Comparison of ENCODE assay signal across 10 cellular contexts in genomic region chr19:589693-590395, GRCh38. TPM values are rescaled to one million over a fixed set of nuclear protein-coding genes. Genes with fewer than 3 reads are reported as not detected.
DNase-seq lines count a peak whose midpoint lies in the region; ATAC-seq and TF ChIP-seq lines count a peak whose summit lies in the region.
"Had no signal": no experiment of that assay in that cellular context is flagged by ENCODE, and none has a peak within 500 bp of the region (broad histone marks: within the 10 kb centered on the region; RNA-seq: fewer than 3 reads in every experiment).

Gene HCN2 (plus strand): TSS chr19:589881. CDS start chr19:589946, 65 bp downstream.

- no peaks in the 10 kb centered on the region for H3K36me3 Mint-ChIP-seq in naive B cell
- H3K36me3 Mint-ChIP-seq in Calu3 (ENCODE audit: insufficient read depth, unreplicated experiment), result peaks cover 18% of the 10 kb centered on the region

- H3K27me3 ChIP-seq in AG04450 (ENCODE audit: control insufficient read depth, insufficient read depth, low read length), result peaks cover 19% of the 10 kb centered on the region
- H3K27me3 ChIP-seq in breast epithelium, result peaks cover 17 to 64% of the 10 kb centered on the region in 2 donors

- peaks cover 4 to 59% (median 13%) of the 10 kb centered on the region in 3 donors for H3K27me3 Mint-ChIP-seq in naive B cell
- peaks cover 41% of the 10 kb centered on the region for H3K27me3 Mint-ChIP-seq in Calu3 (ENCODE audit: unreplicated experiment)

- peak within 1 kb of the TSS in 7 of 8 donors; percentile 55 to 81 (median 64) for H3K4me3 Mint-ChIP-seq in naive B cell
- H3K4me3 Mint-ChIP-seq in Calu3 (ENCODE audit: low read depth, unreplicated experiment), result no peak within 1 kb of the TSS

- no peak for TF ChIP-seq POLR2A in breast epithelium (IDR thresholded peaks at IDR 0.05)
- TF ChIP-seq POLR2A in GM18505 (IDR thresholded peaks at IDR 0.05; ENCODE audit: borderline replicate concordance, extremely low read depth, insufficient read depth, insufficient read length), result no peak

- POLR2A ChIA-PET in AG04450 (lab: Yijun Ruan, JAX) (no interaction called here), HEK293 (lab: Yijun Ruan, JAX) (no interaction called here)

- DNase-seq in AG04450 (ENCODE audit: low read depth, low spot score) (no peak), breast epithelium (ENCODE audit: low spot score in 2 of 2) (no peak), naive B cell (no peak), Calu3 (no peak)
- DNase-seq: activated CD4-positive, alpha-beta T cell treated with anti-CD3 and anti-CD28 coated beads, Interleukin-2, amount 50 U/mL, for 4 hours; NCI-H526 treated with DMSO at 0.1 percent for 48 hours had no signal

- H3K27ac ChIP-seq in AG04450 (ENCODE audit: low read depth, low read length) (no peak within 1 kb of the TSS), HEK293 (ENCODE audit: extremely low read depth, low read depth, low read length) (peak within 1 kb of the TSS; percentile 35; the same call in 1 of the 2 replicates), breast epithelium (no peak within 1 kb of the TSS)

- CTCF ChIA-PET in AG04450 (lab: Charles Lee) (no interaction called here), HEK293 (lab: Yijun Ruan, JAX) (no interaction called here), Calu3 (lab: Charles Lee) (no interaction called here)

- H3K9me3 Mint-ChIP-seq in naive B cell (no peaks in the 10 kb centered on the region), Calu3 (ENCODE audit: low read depth, unreplicated experiment) (no peaks in the 10 kb centered on the region)

- ATAC-seq in naive B cell (ENCODE audit: low read depth in 2 of 2) (no peak), GM18505 (IDR thresholded peaks at IDR 0.05; ENCODE audit: unreplicated experiment) (no peak), HG03442 (IDR thresholded peaks at IDR 0.05; ENCODE audit: unreplicated experiment) (no peak), HG03095 (IDR thresholded peaks at IDR 0.05; ENCODE audit: unreplicated experiment) (no peak)

- H3K4me1 ChIP-seq in HEK293 (ENCODE audit: control insufficient read depth, insufficient read depth, low read length) (peaks cover 7% of the 10 kb centered on the region; the same call in 1 of the 2 replicates), breast epithelium (peaks cover 6 to 7% of the 10 kb centered on the region in 2 donors)

- H3K4me3 ChIP-seq in AG04450 (ENCODE audit: low read depth, low read length), result peak within 1 kb of the TSS; percentile 12; the same call in 1 of the 2 replicates
- H3K4me3 ChIP-seq in HEK293 (ENCODE audit: low read depth, low read length), result peak within 1 kb of the TSS; percentile 24
- peak within 1 kb of the TSS in 2 of 3 donors; percentile 16 to 52 for H3K4me3 ChIP-seq in breast epithelium

- TF ChIP-seq CTCF in AG04450 (IDR thresholded peaks at IDR 0.05; ENCODE audit: low read depth, low read length) (no peak), HEK293 (tag by site-specific recombination; IDR thresholded peaks at IDR 0.05) (no peak), breast epithelium (IDR thresholded peaks at IDR 0.05) (no peak), Calu3 (IDR thresholded peaks at IDR 0.05; ENCODE audit: unreplicated experiment) (no peak)

- H3K4me1 Mint-ChIP-seq in naive B cell (peaks cover 2 to 7% (median 5%) of the 10 kb centered on the region in 3 donors), Calu3 (ENCODE audit: low read depth, unreplicated experiment) (no peaks in the 10 kb centered on the region)

- H3K36me3 ChIP-seq in HEK293 (ENCODE audit: control insufficient read depth in 2 of 2, insufficient read depth in 1 of 2, low read length in 2 of 2) (no peaks in the 10 kb centered on the region), breast epithelium (no peaks in the 10 kb centered on the region)

- intact Hi-C loops in breast epithelium (cut with DNase I; ENCODE audit: low total_unique reads) (no loop called here), Calu3 (cut with micrococcal nuclease; ENCODE audit: unreplicated experiment) (no loop called here)

- no TSS peak for BruUV-seq in Calu3 (replicated peaks; lab: Mats Ljungman, UMichigan)

- H3K9me3 ChIP-seq in AG04450 (ENCODE audit: control insufficient read depth, insufficient read depth, low read length) (no peaks in the 10 kb centered on the region; the same call in 1 of the 2 replicates), HEK293 (ENCODE audit: control insufficient read depth, insufficient read depth, low read depth, low read length) (no peaks in the 10 kb centered on the region), breast epithelium (no peaks in the 10 kb centered on the region)

- H3K27ac Mint-ChIP-seq in naive B cell, result peak within 1 kb of the TSS in 1 of 6 donors; percentile 44
- no peak within 1 kb of the TSS for H3K27ac Mint-ChIP-seq in Calu3 (ENCODE audit: unreplicated experiment)

TF ChIP-seq in HEK293, 187 proteins besides CTCF, POLR2A, EP300 and RAD21:
- no peak for TF ChIP-seq ZFP3 (tag by site-specific recombination; IDR thresholded peaks at IDR 0.05; ENCODE audit: low read depth)
- no peak for TF ChIP-seq PRDM6 (tag by site-specific recombination; IDR thresholded peaks at IDR 0.05)
- no peak for TF ChIP-seq GLI2 (tag by site-specific recombination; IDR thresholded peaks at IDR 0.05; ENCODE audit: borderline replicate concordance, low read depth)
- no peak for TF ChIP-seq ZBTB1 (tag by site-specific recombination; IDR thresholded peaks at IDR 0.05)
- no peak for TF ChIP-seq ZNF488 (tag by site-specific recombination; IDR thresholded peaks at IDR 0.05)
- TF ChIP-seq TCF7L2 (IDR thresholded peaks at IDR 0.05; ENCODE audit: borderline replicate concordance, low read depth, low read length), result no peak
- TF ChIP-seq ZNF654 (tag by site-specific recombination; IDR thresholded peaks at IDR 0.05; ENCODE audit: low read depth), result no peak
- no peak for TF ChIP-seq ZNF433 (tag by site-specific recombination; IDR thresholded peaks at IDR 0.05; ENCODE audit: low read depth)
- no peak for TF ChIP-seq WT1 (tag by site-specific recombination; IDR thresholded peaks at IDR 0.05)
- TF ChIP-seq ZBTB44 (tag by site-specific recombination; IDR thresholded peaks at IDR 0.05), result no peak
- TF ChIP-seq ZBTB8A (tag by site-specific recombination; IDR thresholded peaks at IDR 0.05), result no peak
- TF ChIP-seq ZNF350 (tag by site-specific recombination; IDR thresholded peaks at IDR 0.05), result no peak
- TF ChIP-seq ZNF544 (tag by site-specific recombination; IDR thresholded peaks at IDR 0.05), result no peak
- TF ChIP-seq SCRT2 (tag by site-specific recombination; IDR thresholded peaks at IDR 0.05), result no peak
- TF ChIP-seq ZNF37A (tag by site-specific recombination; IDR thresholded peaks at IDR 0.05), result no peak
- no peak for TF ChIP-seq ZNF16 (tag by site-specific recombination; IDR thresholded peaks at IDR 0.05; ENCODE audit: low read depth)
- no peak for TF ChIP-seq ZNF274 (IDR thresholded peaks at IDR 0.05; ENCODE audit: low read length)
- TF ChIP-seq ZNF274 (tag by site-specific recombination; IDR thresholded peaks at IDR 0.05; ENCODE audit: borderline replicate concordance), result no peak
- no peak for TF ChIP-seq ZNF707 (tag by site-specific recombination; IDR thresholded peaks at IDR 0.05)
- TF ChIP-seq ZNF2 (tag by site-specific recombination; IDR thresholded peaks at IDR 0.05), result no peak

RNA-seq across cellular contexts. Expression of gene HCN2, which starts in this region (rescaled TPM):
- 0.33 and 0.58 TPM in 2 replicates for polyA plus RNA-seq in AG04450 (2011; rRNA removed)
- polyA minus RNA-seq in AG04450 (2011; rRNA and poly(A)+ RNA removed), result 1.2 and 2.1 TPM in 2 replicates
- under 1 TPM in 2 of 3 donors, not detected in 1; under 0.01 to 0.44 TPM for total RNA-seq in breast epithelium
- not detected for polyA plus RNA-seq in naive B cell (ENCODE audit: low read depth in 6 of 6)
- 0.09 and 0.32 TPM in 2 replicates for total RNA-seq in Calu3 (2022)
